ENCODE assay signal across 14 cellular contexts in the genomic region with DNA sequence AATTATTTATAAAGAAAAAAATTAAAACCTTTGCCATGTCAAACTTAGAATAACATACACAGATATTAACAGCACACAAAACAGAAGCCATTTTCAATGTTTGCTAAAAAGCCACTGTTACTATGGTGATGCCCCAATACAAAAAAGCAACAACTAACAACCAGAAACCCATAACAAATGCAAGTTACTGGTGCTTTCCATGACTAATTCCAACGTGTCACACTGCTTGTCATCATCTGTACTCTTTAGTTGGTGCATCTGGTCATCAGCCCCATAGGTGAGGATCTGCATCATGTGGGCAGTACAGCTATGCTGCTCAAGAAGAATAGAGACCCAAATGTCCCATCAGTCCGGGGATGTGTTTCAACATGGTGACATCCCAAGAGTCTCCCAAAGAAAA.
DNase-seq lines count a peak whose midpoint lies in the region; ATAC-seq and TF ChIP-seq lines count a peak whose summit lies in the region.
"Had no signal": no experiment of that assay in that cellular context is flagged by ENCODE, and none has a peak within 500 bp of the region (broad histone marks: within the 10 kb centered on the region; RNA-seq: fewer than 3 reads in every experiment).

No MANE protein-coding gene starts in this region.

- DNase-seq in activated T-cell treated with anti-CD3 and anti-CD28 coated beads for 24 hours (ENCODE audit: low read depth) (peak; percentile 21), NB4 (ENCODE audit: low read depth) (peak; percentile 82)
- no peak for DNase-seq in activated T-cell treated with anti-CD3 and anti-CD28 coated beads, Interleukin-2, amount 50 U/mL, for 1 hour
- no peak for DNase-seq in central memory CD8-positive, alpha-beta T cell (ENCODE audit: low spot score in 2 of 2)
- peak; percentile 4 to 32 for DNase-seq in stimulated activated CD8-positive, alpha-beta memory T cell treated with anti-CD3 and anti-CD28 coated beads, Interleukin-15, amount 100 ng/mL, for 48 hours (ENCODE audit: low read depth in 2 of 2)
- DNase-seq in activated CD8-positive, alpha-beta memory T cell treated with anti-CD3 and anti-CD28 coated beads for 24 hours: no peak
- DNase-seq: effector memory CD4-positive, alpha-beta T cell; KG1; kidney glomerular epithelial cell; small intestine; upper lobe of left lung had no signal

- H3K27me3 Mint-ChIP-seq in central memory CD8-positive, alpha-beta T cell: no peaks in the 10 kb centered on the region

- H3K4me3 Mint-ChIP-seq in central memory CD8-positive, alpha-beta T cell: no peak overlapping the region

- H3K4me3 ChIP-seq in NB4 (ENCODE audit: low read depth, low read length): no peak overlapping the region
- H3K4me3 ChIP-seq: BLaER1, upper lobe of left lung had no signal

- no peak for TF ChIP-seq CTCF in NB4 (IDR thresholded peaks at IDR 0.05; ENCODE audit: low read depth, low read length)

- peaks cover 2% of the 10 kb centered on the region for H3K36me3 Mint-ChIP-seq in central memory CD8-positive, alpha-beta T cell (ENCODE audit: insufficient read depth)

- H3K4me1 Mint-ChIP-seq in central memory CD8-positive, alpha-beta T cell: no peaks in the 10 kb centered on the region

- peak; percentile 66 for ATAC-seq in central memory CD8-positive, alpha-beta T cell (replicated peaks; ENCODE audit: extremely low read depth, poor library complexity, severe bottlenecking)
- ATAC-seq in GM21528 (IDR thresholded peaks at IDR 0.05; ENCODE audit: low FRiP score, unreplicated experiment): no peak
- no peak for ATAC-seq in GM21526 (IDR thresholded peaks at IDR 0.05; ENCODE audit: low FRiP score, unreplicated experiment)

- no peak overlapping the region for H3K27ac Mint-ChIP-seq in central memory CD8-positive, alpha-beta T cell (ENCODE audit: low read depth)

- TF ChIP-seq POLR2A in NB4 (IDR thresholded peaks at IDR 0.05; ENCODE audit: extremely low read depth, insufficient read length): peak; percentile 29

- H3K9me3 Mint-ChIP-seq in central memory CD8-positive, alpha-beta T cell: no peaks in the 10 kb centered on the region

Comparison
In these comparisons a context has a peak if more than half of its experiments do, and no peak if none do; other contexts are left out.
1. DNase-seq: peak in activated T-cell treated with anti-CD3 and anti-CD28 coated beads for 24 hours (single experiment), NB4 (single experiment) and stimulated activated CD8-positive, alpha-beta memory T cell treated with anti-CD3 and anti-CD28 coated beads, Interleukin-15, amount 100 ng/mL, for 48 hours (2 of 2); none in activated T-cell treated with anti-CD3 and anti-CD28 coated beads, Interleukin-2, amount 50 U/mL, for 1 hour (single experiment), central memory CD8-positive, alpha-beta T cell (0 of 2) and activated CD8-positive, alpha-beta memory T cell treated with anti-CD3 and anti-CD28 coated beads for 24 hours (single experiment).